ENCODE assay signal across 18 cellular contexts in genomic region chr14:104731925-104732294, GRCh38. TPM values are rescaled to one million over a fixed set of nuclear protein-coding genes. Genes with fewer than 3 reads are reported as not detected.
DNase-seq lines count a peak whose midpoint lies in the region; ATAC-seq and TF ChIP-seq lines count a peak whose summit lies in the region.
"Had no signal": no experiment of that assay in that cellular context is flagged by ENCODE, and none has a peak within 500 bp of the region (broad histone marks: within the 10 kb centered on the region; RNA-seq: fewer than 3 reads in every experiment).

No MANE protein-coding gene starts in this region.

- H3K9ac ChIP-seq in mucosa of stomach (ENCODE audit: low read length): peak overlapping the region; percentile 69

- no peak overlapping the region for H3K27ac Mint-ChIP-seq in CD4-positive, alpha-beta T cell
- H3K27ac Mint-ChIP-seq: activated naive CD4-positive, alpha-beta T cell treated with anti-CD3 and anti-CD28 coated beads, Interleukin-2, amount 50 U/mL, for 72 hours; H9; natural killer cell treated with Interleukin-12 subunit alpha and Interleukin-12 subunit beta and Interleukin-15 and Interleukin-18, amount 100 ng/mL, for 72 hours had no signal

- ATAC-seq in CD4-positive, alpha-beta T cell (ENCODE audit: poor library complexity): no peak
- no peak for ATAC-seq in HG02870 (IDR thresholded peaks at IDR 0.05; ENCODE audit: unreplicated experiment)
- ATAC-seq: activated naive CD4-positive, alpha-beta T cell treated with anti-CD3 and anti-CD28 coated beads, Interleukin-2, amount 50 U/mL, for 72 hours; natural killer cell treated with Interleukin-12 subunit alpha and Interleukin-12 subunit beta and Interleukin-15 and Interleukin-18, amount 100 ng/mL, for 72 hours had no signal

- H3K27me3 ChIP-seq in esophagus (ENCODE audit: control insufficient read depth in 1 of 2, insufficient read depth in 2 of 2, low read length in 2 of 2) (no peaks in the 10 kb centered on the region), mucosa of stomach (ENCODE audit: control insufficient read depth, insufficient read depth, low read length) (no peaks in the 10 kb centered on the region), tibial nerve (no peaks in the 10 kb centered on the region)
- H3K27me3 ChIP-seq in CD4-positive, alpha-beta T cell (ENCODE audit: control insufficient read depth, insufficient read depth, low read length): no peaks in the 10 kb centered on the region
- H3K27me3 ChIP-seq: breast epithelium had no signal

- no peaks in the 10 kb centered on the region for H3K27me3 Mint-ChIP-seq in CD4-positive, alpha-beta T cell

- H3K9me3 Mint-ChIP-seq in CD4-positive, alpha-beta T cell: no peaks in the 10 kb centered on the region
- H3K9me3 Mint-ChIP-seq: activated naive CD4-positive, alpha-beta T cell treated with anti-CD3 and anti-CD28 coated beads, Interleukin-2, amount 50 U/mL, for 72 hours; natural killer cell treated with Interleukin-12 subunit alpha and Interleukin-12 subunit beta and Interleukin-15 and Interleukin-18, amount 100 ng/mL, for 72 hours had no signal

- H3K4me3 ChIP-seq in esophagus (ENCODE audit: low read depth in 1 of 2, low read length in 2 of 2) (no peak overlapping the region), mucosa of stomach (ENCODE audit: low read length) (no peak overlapping the region), tibial nerve (no peak overlapping the region)
- H3K4me3 ChIP-seq: breast epithelium had no signal

- TF ChIP-seq POLR2A in tibial nerve (IDR thresholded peaks at IDR 0.05): no peak

- H3K4me3 Mint-ChIP-seq in CD4-positive, alpha-beta T cell: no peak overlapping the region
- H3K4me3 Mint-ChIP-seq: H9; natural killer cell treated with Interleukin-12 subunit alpha and Interleukin-12 subunit beta and Interleukin-15 and Interleukin-18, amount 100 ng/mL, for 72 hours had no signal

- WGBS in esophagus, 2 donors: 85 to 86% methylated on average over 7 to 8 of the region's 8 CpGs
- 75 to 85% methylated on average over 7 to 8 of the region's 8 CpGs for WGBS in tibial nerve, 2 donors

- no peaks in the 10 kb centered on the region for H3K36me3 ChIP-seq in esophagus (ENCODE audit: control insufficient read depth in 2 of 2, insufficient read depth in 2 of 2, low read length in 1 of 2)
- no peaks in the 10 kb centered on the region for H3K36me3 ChIP-seq in mucosa of stomach (ENCODE audit: control insufficient read depth, insufficient read depth, low read length)
- no peaks in the 10 kb centered on the region for H3K36me3 ChIP-seq in tibial nerve
- H3K36me3 ChIP-seq: breast epithelium had no signal

- no peak for TF ChIP-seq CTCF in RWPE1 (conservative IDR thresholded peaks at IDR 0.05; ENCODE audit: low read depth)
- no peak for TF ChIP-seq CTCF in tibial nerve (IDR thresholded peaks at IDR 0.05)
- no peak for TF ChIP-seq CTCF in CD4-positive, alpha-beta T cell (IDR thresholded peaks at IDR 0.05)

- no peak for TF ChIP-seq EP300 in tibial nerve (IDR thresholded peaks at IDR 0.05)

- no peaks in the 10 kb centered on the region for H3K36me3 Mint-ChIP-seq in CD4-positive, alpha-beta T cell (ENCODE audit: low read depth)
- H3K36me3 Mint-ChIP-seq: activated naive CD4-positive, alpha-beta T cell treated with anti-CD3 and anti-CD28 coated beads, Interleukin-2, amount 50 U/mL, for 72 hours; natural killer cell treated with Interleukin-12 subunit alpha and Interleukin-12 subunit beta and Interleukin-15 and Interleukin-18, amount 100 ng/mL, for 72 hours had no signal

- CTCF ChIA-PET in RWPE1 (lab: Yijun Ruan, JAX): interaction anchor here (0.7 to 1.8 kb wide), 3 partner anchors 21 to 474 kb away, joined by 4 to 7 read pairs (median 4); partner anchors contain the start of gene SIVA1
- CTCF ChIA-PET in CD4-positive, alpha-beta T cell (lab: Charles Lee): no interaction called here

- H3K4me1 Mint-ChIP-seq in CD4-positive, alpha-beta T cell (ENCODE audit: low read depth): no peaks in the 10 kb centered on the region

- H3K9me3 ChIP-seq in esophagus (ENCODE audit: control insufficient read depth in 2 of 2, insufficient read depth in 1 of 2, low read depth in 1 of 2, low read length in 1 of 2): no peaks in the 10 kb centered on the region
- H3K9me3 ChIP-seq in mucosa of stomach (ENCODE audit: control insufficient read depth, low read length): no peaks in the 10 kb centered on the region
- H3K9me3 ChIP-seq in tibial nerve: no peaks in the 10 kb centered on the region
- H3K9me3 ChIP-seq in CD4-positive, alpha-beta T cell (ENCODE audit: control insufficient read depth, low read length): no peaks in the 10 kb centered on the region
- H3K9me3 ChIP-seq: breast epithelium had no signal

- intact Hi-C loops in CD4-positive, alpha-beta T cell (cut with DNase I, micrococcal nuclease): no loop called here

- POLR2A ChIA-PET in RWPE1 (lab: Yijun Ruan, JAX; ENCODE audit: low non-redundant PET): interaction anchor here (1.2 kb wide), 1 partner anchor 9 kb away, joined by 3 read pairs; no protein-coding TSS in a partner anchor
- POLR2A ChIA-PET in CD4-positive, alpha-beta T cell (lab: Charles Lee): no interaction called here

- H3K4me1 ChIP-seq in esophagus (ENCODE audit: control insufficient read depth in 2 of 2, insufficient read depth in 2 of 2, low read length in 1 of 2) (peaks cover 5 to 38% of the 10 kb centered on the region in 2 donors), mucosa of stomach (ENCODE audit: control insufficient read depth, insufficient read depth, low read length) (peaks cover 38% of the 10 kb centered on the region), tibial nerve (peaks cover 0 to 52% (median 40%) of the 10 kb centered on the region in 4 donors)
- H3K4me1 ChIP-seq: breast epithelium had no signal

- H3K27ac ChIP-seq in RWPE1 (peak overlapping the region; percentile 99), esophagus (ENCODE audit: low read depth in 2 of 2, low read length in 1 of 2) (peak overlapping the region; percentile 45 to 65), tibial nerve (peak overlapping the region; percentile 58 to 92 (median 76))
- no peak overlapping the region for H3K27ac ChIP-seq in CD4-positive, alpha-beta T cell (ENCODE audit: low read depth, low read length)
- H3K27ac ChIP-seq: breast epithelium had no signal

- DNase-seq in RWPE1 (ENCODE audit: low spot score) (no peak), tibial nerve (ENCODE audit: low spot score in 2 of 2) (no peak), NCI-H128 (lab: John Stamatoyannopoulos, UW; ENCODE audit: unreplicated experiment) (no peak)
- no peak for DNase-seq in CD4-positive, alpha-beta T cell
- DNase-seq: activated CD8-positive, alpha-beta memory T cell treated with anti-CD3 and anti-CD28 coated beads for 24 hours; activated T-cell treated with anti-CD3 and anti-CD28 coated beads for 4 hours; DMS79; NCI-H2107; NCI-H748 treated with DMSO at 0.1 percent for 48 hours; stimulated activated CD4-positive, alpha-beta T cell treated with anti-CD3 and anti-CD28 coated beads, Interleukin-1b, Interleukin-23, amount 100 ng/mL, for 48 hours; stimulated activated naive CD4-positive, alpha-beta T cell treated with Interleukin-2 at 50 U/mL for 16 hours had no signal

RNA-seq across cellular contexts. Expression of gene ADSS1, which starts 7.9 kb away (rescaled TPM):
- polyA plus RNA-seq in esophagus: 10 to 100 TPM in 1 of 2 donors, 1 to 10 TPM in 1; 5.8 to 10.2 TPM
- 10 to 100 TPM in 1 of 4 donors, 1 to 10 TPM in 3; 4.8 to 11.4 (median 6.3) TPM for total RNA-seq in tibial nerve
- total RNA-seq in CD4-positive, alpha-beta T cell: 1 to 10 TPM; 2.0 to 2.7 TPM

RNA-seq across cellular contexts. Expression of gene SIVA1, which starts 21.0 kb away (rescaled TPM):
- polyA plus RNA-seq in esophagus: 100 to 1,000 TPM in 1 of 2 donors, 10 to 100 TPM in 1; 60.5 to 159 TPM
- total RNA-seq in tibial nerve: 100 to 1,000 TPM; 260 to 422 (median 378) TPM
- total RNA-seq in CD4-positive, alpha-beta T cell: 100 to 1,000 TPM; 111 to 124 TPM

RNA-seq across cellular contexts. Expression of gene INF2, which starts 42.5 kb away (rescaled TPM):
- 10 to 100 TPM; 26.6 to 41.9 TPM for polyA plus RNA-seq in esophagus
- total RNA-seq in tibial nerve: 100 to 1,000 TPM; 217 to 256 (median 239) TPM
- 10 to 100 TPM; 74.9 to 76.9 TPM for total RNA-seq in CD4-positive, alpha-beta T cell
